In genomic region chr2:232632229-232632903, GRCh38 we compare ENCODE assay signal across 8 cellular contexts. TPM values are rescaled to one million over a fixed set of nuclear protein-coding genes. Genes with fewer than 3 reads are reported as not detected.
DNase-seq lines count a peak whose midpoint lies in the region; ATAC-seq lines count a peak whose summit lies in the region.

No MANE protein-coding gene starts in this region.

- intact Hi-C loops in activated T-helper 1 cell treated with anti-CD3 and anti-CD28 coated beads, Interleukin-12 subunit alpha, Interleukin-12 subunit beta, Interleukin-2, Interleukin-4 antibody, amounts not matched to agents 30 ng/mL and 10 ng/mL and 1 ng/mL, durations not matched to agents 14 hours and 24 hours and 36 hours (cut with micrococcal nuclease) = no loop called here

- H3K9me3 Mint-ChIP-seq in activated T-helper 1 cell treated with anti-CD3 and anti-CD28 coated beads, Interleukin-12 subunit alpha, Interleukin-12 subunit beta, Interleukin-2, Interleukin-4 antibody, amounts not matched to agents 30 ng/mL and 10 ng/mL and 1 ng/mL, durations not matched to agents 14 hours and 24 hours and 36 hours = no peaks in the 10 kb centered on the region
- H3K9me3 Mint-ChIP-seq in immature natural killer cell = peaks cover 0 to 1% (median 0%) of the 10 kb centered on the region in 6 donors
- H3K9me3 Mint-ChIP-seq in stimulated activated naive B cell treated with anti-CD40 and anti-IgM and Interleukin-4, amounts not matched to agents 10 μg/mL and 1 μg/mL and 100 μg/mL, for 72 hours = no peaks in the 10 kb centered on the region

- H3K27me3 Mint-ChIP-seq in activated T-helper 1 cell treated with anti-CD3 and anti-CD28 coated beads, Interleukin-12 subunit alpha, Interleukin-12 subunit beta, Interleukin-2, Interleukin-4 antibody, amounts not matched to agents 30 ng/mL and 10 ng/mL and 1 ng/mL, durations not matched to agents 14 hours and 24 hours and 36 hours (ENCODE audit: insufficient read depth) = peaks cover 43% of the 10 kb centered on the region
- H3K27me3 Mint-ChIP-seq in immature natural killer cell (ENCODE audit: low read depth in 3 of 3) = peaks cover 12 to 39% (median 14%) of the 10 kb centered on the region in 3 donors
- peaks cover 36 to 59% of the 10 kb centered on the region in 2 donors for H3K27me3 Mint-ChIP-seq in stimulated activated naive B cell treated with anti-CD40 and anti-IgM and Interleukin-4, amounts not matched to agents 10 μg/mL and 1 μg/mL and 100 μg/mL, for 72 hours

- no peaks in the 10 kb centered on the region for H3K36me3 Mint-ChIP-seq in activated T-helper 1 cell treated with anti-CD3 and anti-CD28 coated beads, Interleukin-12 subunit alpha, Interleukin-12 subunit beta, Interleukin-2, Interleukin-4 antibody, amounts not matched to agents 30 ng/mL and 10 ng/mL and 1 ng/mL, durations not matched to agents 14 hours and 24 hours and 36 hours (ENCODE audit: low read depth)
- no peaks in the 10 kb centered on the region for H3K36me3 Mint-ChIP-seq in immature natural killer cell
- H3K36me3 Mint-ChIP-seq in stimulated activated naive B cell treated with anti-CD40 and anti-IgM and Interleukin-4, amounts not matched to agents 10 μg/mL and 1 μg/mL and 100 μg/mL, for 72 hours = no peaks in the 10 kb centered on the region

- peaks cover 6% of the 10 kb centered on the region for H3K4me1 Mint-ChIP-seq in activated T-helper 1 cell treated with anti-CD3 and anti-CD28 coated beads, Interleukin-12 subunit alpha, Interleukin-12 subunit beta, Interleukin-2, Interleukin-4 antibody, amounts not matched to agents 30 ng/mL and 10 ng/mL and 1 ng/mL, durations not matched to agents 14 hours and 24 hours and 36 hours (ENCODE audit: low read depth)
- peaks cover 0 to 3% of the 10 kb centered on the region in 2 donors for H3K4me1 Mint-ChIP-seq in immature natural killer cell
- peaks cover 3 to 6% of the 10 kb centered on the region in 2 donors for H3K4me1 Mint-ChIP-seq in stimulated activated naive B cell treated with anti-CD40 and anti-IgM and Interleukin-4, amounts not matched to agents 10 μg/mL and 1 μg/mL and 100 μg/mL, for 72 hours

- DNase-seq in NCI-H748 (lab: John Stamatoyannopoulos, UW; ENCODE audit: unreplicated experiment) = peak; percentile 19
- no peak for DNase-seq in NCI-H748 treated with DMSO at 0.1 percent for 48 hours (lab: John Stamatoyannopoulos, UW)
- no peak for DNase-seq in activated T-helper 1 cell treated with anti-CD3 and anti-CD28 coated beads, Interleukin-12 subunit alpha, Interleukin-12 subunit beta, Interleukin-2, Interleukin-4 antibody, amounts not matched to agents 30 ng/mL and 10 ng/mL and 1 ng/mL, durations not matched to agents 14 hours and 24 hours and 36 hours (ENCODE audit: low spot score)
- DNase-seq in immature natural killer cell = no peak
- DNase-seq in stimulated activated naive B cell treated with anti-CD40 and anti-IgM and Interleukin-4, amounts not matched to agents 10 μg/mL and 1 μg/mL and 100 μg/mL, for 72 hours = no peak

- no peak for ATAC-seq in stimulated activated naive B cell treated with anti-CD40 and anti-IgM and Interleukin-4, amounts not matched to agents 10 μg/mL and 1 μg/mL and 100 μg/mL, for 72 hours (replicated peaks)
- ATAC-seq in GM21576 (IDR thresholded peaks at IDR 0.05; ENCODE audit: unreplicated experiment) (no peak), HG02588 (IDR thresholded peaks at IDR 0.05; ENCODE audit: unreplicated experiment) (no peak), esophagus mucosa (no peak)

- H3K4me3 Mint-ChIP-seq in activated T-helper 1 cell treated with anti-CD3 and anti-CD28 coated beads, Interleukin-12 subunit alpha, Interleukin-12 subunit beta, Interleukin-2, Interleukin-4 antibody, amounts not matched to agents 30 ng/mL and 10 ng/mL and 1 ng/mL, durations not matched to agents 14 hours and 24 hours and 36 hours = peak overlapping the region; percentile 33
- H3K4me3 Mint-ChIP-seq in immature natural killer cell = peak overlapping the region; percentile 30 to 54 (median 50)
- H3K4me3 Mint-ChIP-seq in stimulated activated naive B cell treated with anti-CD40 and anti-IgM and Interleukin-4, amounts not matched to agents 10 μg/mL and 1 μg/mL and 100 μg/mL, for 72 hours = peak overlapping the region; percentile 68 to 75

- no peak overlapping the region for H3K27ac Mint-ChIP-seq in activated T-helper 1 cell treated with anti-CD3 and anti-CD28 coated beads, Interleukin-12 subunit alpha, Interleukin-12 subunit beta, Interleukin-2, Interleukin-4 antibody, amounts not matched to agents 30 ng/mL and 10 ng/mL and 1 ng/mL, durations not matched to agents 14 hours and 24 hours and 36 hours
- H3K27ac Mint-ChIP-seq in immature natural killer cell = no peak overlapping the region
- no peak overlapping the region for H3K27ac Mint-ChIP-seq in stimulated activated naive B cell treated with anti-CD40 and anti-IgM and Interleukin-4, amounts not matched to agents 10 μg/mL and 1 μg/mL and 100 μg/mL, for 72 hours

RNA-seq across cellular contexts. Expression of gene EFHD1, which starts 1.0 kb away (rescaled TPM):
- total RNA-seq in activated T-helper 1 cell treated with anti-CD3 and anti-CD28 coated beads, Interleukin-12 subunit alpha, Interleukin-12 subunit beta, Interleukin-2, Interleukin-4 antibody, amounts not matched to agents 30 ng/mL and 10 ng/mL and 1 ng/mL, durations not matched to agents 14 hours and 24 hours and 36 hours = 0.13 and 0.54 TPM in 2 replicates
- polyA plus RNA-seq in immature natural killer cell = under 1 TPM in 1 of 3 donors, not detected in 2; 0.71 TPM
- 1.1 TPM for total RNA-seq in esophagus mucosa
